In the genomic region with DNA sequence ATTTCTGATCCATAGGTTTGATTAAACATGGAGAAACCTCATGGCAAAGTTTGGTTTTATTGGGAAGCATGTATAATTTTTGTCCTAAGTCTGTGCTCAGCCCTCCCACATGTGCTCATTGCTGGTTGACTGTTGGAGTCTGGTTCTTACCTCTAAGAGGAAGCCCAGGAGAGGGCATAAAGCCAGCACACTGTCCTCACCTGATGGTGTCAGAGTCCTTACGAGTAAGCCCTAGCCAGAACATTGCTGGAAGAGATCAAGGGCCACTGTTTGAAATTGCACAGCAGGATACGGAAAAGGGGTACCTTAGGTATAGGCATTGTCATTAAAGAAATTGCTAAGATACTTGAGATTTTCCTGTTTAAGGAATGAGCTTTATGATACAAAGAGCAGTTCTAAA, we compare ENCODE assay signal across 22 cellular contexts. TPM values are rescaled to one million over a fixed set of nuclear protein-coding genes. Genes with fewer than 3 reads are reported as not detected.
A peak's percentile ranks its signal among the peaks of the same experiment; 100 is the strongest.
DNase-seq lines count a peak whose midpoint lies in the region; ATAC-seq, FAIRE-seq and TF ChIP-seq lines count a peak whose summit lies in the region.
"Had no signal": no experiment of that assay in that cellular context is flagged by ENCODE, and none has a peak within 500 bp of the region (broad histone marks: within the 10 kb centered on the region; RNA-seq: fewer than 3 reads in every experiment).

No MANE protein-coding gene starts in this region.

- POLR2A ChIA-PET in K562 (lab: Yijun Ruan, JAX), result interaction anchor here (1.1 to 1.7 kb wide), 3 partner anchors 10 to 21 kb away, joined by 4 to 6 read pairs (median 5); a partner anchor contains a TSS

- in situ Hi-C loops in K562 (cut with MboI), result no loop called here

- TF ChIP-seq RAD21 in K562 (CRISPR knock-in tag; conservative IDR thresholded peaks at IDR 0.05 in 1 of 2, IDR thresholded peaks at IDR 0.05 in 1 of 2), result no peak

- H3K4me2 ChIP-seq in GM23338 (no peak overlapping the region), K562 (ENCODE audit: insufficient read depth, low read length) (no peak overlapping the region), mesenchymal stem cell (ENCODE audit: low read length, poor library complexity, severe bottlenecking) (no peak overlapping the region)
- H3K4me2 ChIP-seq: BLaER1, SK-N-SH had no signal

- no peak overlapping the region for H3K4ac ChIP-seq in mesenchymal stem cell (ENCODE audit: low read depth in 1 of 2, low read length in 2 of 2)

- ATAC-seq in GM23338 (no peak), K562 (peak; percentile 58), left lobe of liver (peak; percentile 99), HG03565 (IDR thresholded peaks at IDR 0.05; ENCODE audit: unreplicated experiment) (no peak)

- H3K36me3 ChIP-seq in GM23338 (ENCODE audit: insufficient read depth), result peaks cover 35% of the 10 kb centered on the region
- H3K36me3 ChIP-seq in K562 (ENCODE audit: control insufficient read depth, insufficient read depth, low read length), result peaks cover 82% of the 10 kb centered on the region
- peaks cover 80% of the 10 kb centered on the region for H3K36me3 ChIP-seq in left ventricle myocardium inferior
- peaks cover 17 to 75% of the 10 kb centered on the region in 2 experiments for H3K36me3 ChIP-seq in mesenchymal stem cell (ENCODE audit: control insufficient read depth in 1 of 2, insufficient read depth in 2 of 2, low read depth in 1 of 2, low read length in 2 of 2)

- no peak overlapping the region for H3K23ac ChIP-seq in mesenchymal stem cell (ENCODE audit: low read length in 2 of 2)

- H3K4me3 ChIP-seq in GM23338 (no peak overlapping the region), K562 (no peak overlapping the region), left ventricle myocardium inferior (no peak overlapping the region), mesenchymal stem cell (ENCODE audit: insufficient read depth in 1 of 2, low read depth in 1 of 2, low read length in 2 of 2) (no peak overlapping the region)
- H3K4me3 ChIP-seq: BLaER1, Peyer's patch had no signal

- H3K9me3 Mint-ChIP-seq in GM23338 (no peaks in the 10 kb centered on the region), HFFc6 (no peaks in the 10 kb centered on the region)
- H3K9me3 Mint-ChIP-seq: CD4-positive, CD25-positive, alpha-beta regulatory T cell had no signal

- H2BK12ac ChIP-seq in mesenchymal stem cell (ENCODE audit: low read length in 2 of 2), result no peak overlapping the region

- no TSS peak for BruUV-seq in K562 (replicated peaks; lab: Mats Ljungman, UMichigan)

- H3K9me3 ChIP-seq in K562 (replicated peaks; ENCODE audit: control insufficient read depth, insufficient read depth, low read depth, low read length), result no peaks in the 10 kb centered on the region
- H3K9me3 ChIP-seq in left ventricle myocardium inferior (replicated peaks), result no peaks in the 10 kb centered on the region
- no peaks in the 10 kb centered on the region for H3K9me3 ChIP-seq in mesenchymal stem cell (ENCODE audit: control insufficient read depth, low read length)
- H3K9me3 ChIP-seq: BLaER1, Peyer's patch, SK-N-SH had no signal

- H2BK15ac ChIP-seq in mesenchymal stem cell (ENCODE audit: low read depth, poor library complexity, severe bottlenecking), result no peak overlapping the region

- no peak overlapping the region for H3K18ac ChIP-seq in mesenchymal stem cell (ENCODE audit: low read depth in 1 of 2, low read length in 2 of 2)

- intact Hi-C loops in K562 (cut with micrococcal nuclease), result no loop called here
- intact Hi-C loops in left ventricle myocardium inferior (cut with micrococcal nuclease), result no loop called here

- H3K36me3 Mint-ChIP-seq in GM23338 (ENCODE audit: low read depth) (peaks cover 71% of the 10 kb centered on the region), HFFc6 (ENCODE audit: low read depth) (peaks cover 28% of the 10 kb centered on the region)

- H3K27ac Mint-ChIP-seq in GM23338 (no peak overlapping the region), HFFc6 (no peak overlapping the region)
- H3K27ac Mint-ChIP-seq: CD4-positive, CD25-positive, alpha-beta regulatory T cell had no signal

- H2AK5ac ChIP-seq in mesenchymal stem cell (ENCODE audit: low read length, severe bottlenecking), result no peak overlapping the region

- no peaks in the 10 kb centered on the region for H3K79me2 ChIP-seq in GM23338 (replicated peaks; ENCODE audit: insufficient read depth)
- no peaks in the 10 kb centered on the region for H3K79me2 ChIP-seq in K562 (ENCODE audit: control insufficient read depth, insufficient read depth, low read length)

- H4K20me1 ChIP-seq in GM23338 (replicated peaks; ENCODE audit: insufficient read depth) (no peaks in the 10 kb centered on the region; the same call in 1 of the 2 replicates), K562 (replicated peaks; ENCODE audit: control insufficient read depth, insufficient read depth, low read length) (no peaks in the 10 kb centered on the region)
- H4K20me1 ChIP-seq: BLaER1 had no signal

- no peak overlapping the region for H4K91ac ChIP-seq in mesenchymal stem cell (ENCODE audit: low read length)

- H3K27ac ChIP-seq in GM23338 (ENCODE audit: low read depth) (no peak overlapping the region), K562 (ENCODE audit: extremely low read depth, low read depth, low read length) (no peak overlapping the region), left ventricle myocardium inferior (replicated peaks) (peak overlapping the region; percentile 83), mesenchymal stem cell (ENCODE audit: low read length, poor library complexity, severe bottlenecking) (no peak overlapping the region)
- H3K27ac ChIP-seq: BLaER1, Peyer's patch had no signal

- H3K4me1 Mint-ChIP-seq in GM23338 (no peaks in the 10 kb centered on the region), HFFc6 (ENCODE audit: low read depth) (no peaks in the 10 kb centered on the region)
- H3K4me1 Mint-ChIP-seq: CD4-positive, CD25-positive, alpha-beta regulatory T cell had no signal

- no peak for FAIRE-seq in K562 (lab: Jason Lieb, UNC)
- FAIRE-seq: A204.1, D721Med, GM18507, HTR-8/SVneo had no signal

- no peak overlapping the region for H3K14ac ChIP-seq in mesenchymal stem cell (ENCODE audit: low read length in 2 of 2)

- no peak overlapping the region for H2BK5ac ChIP-seq in mesenchymal stem cell (ENCODE audit: low read depth, low read length, poor library complexity, severe bottlenecking)

- peaks cover 7% of the 10 kb centered on the region for H3K79me1 ChIP-seq in mesenchymal stem cell (replicated peaks; ENCODE audit: low read length, poor library complexity, severe bottlenecking)

- no peaks in the 10 kb centered on the region for H3F3A ChIP-seq in GM23338 (replicated peaks; ENCODE audit: low read depth)

- H3K9ac ChIP-seq in K562 (ENCODE audit: insufficient read depth in 1 of 2, low read depth in 2 of 2, low read length in 2 of 2) (no peak overlapping the region), mesenchymal stem cell (ENCODE audit: low read length) (no peak overlapping the region)
- H3K9ac ChIP-seq: BLaER1, SK-N-SH had no signal

- no peaks in the 10 kb centered on the region for H3K9me1 ChIP-seq in K562 (ENCODE audit: control insufficient read depth, insufficient read depth, low read length)

- peak; percentile 4 for DNase-seq in GM23338 (ENCODE audit: low spot score)
- no peak for DNase-seq in K562 (ENCODE audit: extremely low read depth in 1 of 4, low spot score in 3 of 4)
- peak; percentile 81 for DNase-seq in left ventricle myocardium inferior
- peak; percentile 85 for DNase-seq in left lobe of liver (ENCODE audit: low spot score)
- no peak for DNase-seq in mesenchymal stem cell
- DNase-seq in HFFc6, result no peak
- no peak for DNase-seq in Kasumi-1 (lab: John Stamatoyannopoulos, UW)
- DNase-seq: CD4-positive, CD25-positive, alpha-beta regulatory T cell; H7; KG1; MM.1S; NCI-H2029; NCI-H446 treated with DMSO at 0.1 percent for 48 hours; NCI-H526; Peyer's patch; SK-N-SH had no signal

- no peak overlapping the region for H2AFZ ChIP-seq in GM23338
- no peak overlapping the region for H2AFZ ChIP-seq in K562 (ENCODE audit: low read depth, low read length)
- no peak overlapping the region for H2AFZ ChIP-seq in mesenchymal stem cell (ENCODE audit: low read depth, low read length)

- H3K9me2 ChIP-seq in GM23338 (ENCODE audit: insufficient read depth), result no peaks in the 10 kb centered on the region
- H3K9me2 ChIP-seq: SK-N-SH had no signal

- H3K27me3 ChIP-seq in GM23338 (ENCODE audit: insufficient read depth) (no peaks in the 10 kb centered on the region), K562 (ENCODE audit: control insufficient read depth in 2 of 2, insufficient read depth in 2 of 2, low read length in 2 of 2) (no peaks in the 10 kb centered on the region), left ventricle myocardium inferior (ENCODE audit: low read depth) (no peaks in the 10 kb centered on the region), mesenchymal stem cell (ENCODE audit: control insufficient read depth in 1 of 2, insufficient read depth in 1 of 2, low read length in 2 of 2) (no peaks in the 10 kb centered on the region)
- H3K27me3 ChIP-seq: BLaER1, Peyer's patch had no signal

- H2BK120ac ChIP-seq in mesenchymal stem cell (ENCODE audit: low read depth, low read length), result no peak overlapping the region

- CTCF ChIA-PET in K562 (lab: Yijun Ruan, JAX; ENCODE audit: low intra/inter-chr PET ratio), result interaction anchor here (0.6 kb wide), 1 partner anchor 9 kb away, joined by 3 read pairs; no protein-coding TSS in a partner anchor

- WGBS in K562 (ENCODE audit: insufficient coverage, low coverage, missing lambda C conversion rate), result 92% methylated on average over 2 of the region's 2 CpGs
- WGBS in mesenchymal stem cell, result 92% methylated on average over 2 of the region's 2 CpGs

- no peak for TF ChIP-seq EP300 in K562 (IDR thresholded peaks at IDR 0.05; ENCODE audit: low read length)

- H3K27me3 Mint-ChIP-seq in GM23338 (ENCODE audit: insufficient read depth, low read depth, poor library complexity) (no peaks in the 10 kb centered on the region), HFFc6 (ENCODE audit: insufficient read depth) (no peaks in the 10 kb centered on the region)
- H3K27me3 Mint-ChIP-seq: CD4-positive, CD25-positive, alpha-beta regulatory T cell had no signal

- TF ChIP-seq POLR2A in K562 (conservative IDR thresholded peaks at IDR 0.05), result no peak

- no peak overlapping the region for H3K4me3 Mint-ChIP-seq in GM23338
- no peak overlapping the region for H3K4me3 Mint-ChIP-seq in HFFc6
- H3K4me3 Mint-ChIP-seq: CD4-positive, CD25-positive, alpha-beta regulatory T cell had no signal

- no peaks in the 10 kb centered on the region for H3K4me1 ChIP-seq in GM23338 (ENCODE audit: insufficient read depth)
- no peaks in the 10 kb centered on the region; a peak in 1 of 5 replicates for H3K4me1 ChIP-seq in K562 (replicated peaks in 1 of 2; ENCODE audit: control insufficient read depth in 2 of 2, insufficient read depth in 2 of 2, low read length in 2 of 2)
- H3K4me1 ChIP-seq in left ventricle myocardium inferior, result peaks cover 39% of the 10 kb centered on the region
- H3K4me1 ChIP-seq in mesenchymal stem cell (ENCODE audit: control insufficient read depth, insufficient read depth, low read depth, low read length), result no peaks in the 10 kb centered on the region
- H3K4me1 ChIP-seq: BLaER1, Peyer's patch had no signal

- no peak overlapping the region for H4K8ac ChIP-seq in mesenchymal stem cell (ENCODE audit: low read length)

- TF ChIP-seq CTCF in GM23338 (conservative IDR thresholded peaks at IDR 0.05; ENCODE audit: low read depth in 2 of 2) (no peak), K562 (IDR thresholded peaks at IDR 0.05 in 2 of 3, conservative IDR thresholded peaks at IDR 0.05 in 1 of 3; ENCODE audit: insufficient read depth in 2 of 3, low read depth in 1 of 3, low read length in 3 of 3) (no peak), left ventricle myocardium inferior (IDR thresholded peaks at IDR 0.05; ENCODE audit: borderline replicate concordance) (no peak), HFFc6 (IDR thresholded peaks at IDR 0.05) (no peak)

RNA-seq across cellular contexts. Expression of a gene that starts 21.3 kb away (rescaled TPM):
- 52.0 and 58.0 TPM in 2 replicates for total RNA-seq in GM23338 (2014; rRNA removed; shearing (Covaris generic))
- polyA plus RNA-seq in GM23338 (2016; fragmentation: Nextera tagmentation; extraction: Ambion mirVana), result 31.7 and 32.4 TPM in 2 replicates
- total RNA-seq in K562 (2011; cell fraction: chromatin; rRNA removed; ENCODE audit: low replicate concordance), result 83.9 and 136 TPM in 2 replicates
- total RNA-seq in K562 (2011; cell fraction: nucleolus; rRNA removed), result 66.8 and 72.0 TPM in 2 replicates
- 70.8 and 71.4 TPM in 2 replicates for total RNA-seq in K562 (2011; cell fraction: nucleoplasm; rRNA removed)
- total RNA-seq in K562 (2014; rRNA removed), result 106 and 123 TPM in 2 replicates
- total RNA-seq in K562 (2014; rRNA removed; fragmentation: Illumina TruSeq; extraction: Trizol), result 116 and 132 TPM in 2 replicates
- total RNA-seq in K562 (2015; rRNA removed; fragmentation: Illumina TruSeq; extraction: Trizol), result 117 TPM in 2 replicates
- total RNA-seq in K562 (2021), result 76.0 and 76.4 TPM in 2 replicates
- polyA plus RNA-seq in K562 (2011; rRNA removed), result 103 and 144 TPM in 2 replicates
- polyA plus RNA-seq in K562 (2011; cell fraction: cytosol; rRNA removed), result 69.9 and 93.3 TPM in 2 replicates
- polyA plus RNA-seq in K562 (2011; cell fraction: nucleus; rRNA removed), result 67.3 and 75.6 TPM in 2 replicates
- polyA plus RNA-seq in K562 (2012), result 77.3 and 88.6 TPM in 2 replicates
- polyA plus RNA-seq in K562 (2014; fragmentation: Illumina TruSeq; extraction: Trizol), result 122 and 155 TPM in 2 replicates
- 100 to 1,000 TPM in 1 of 2 experiments, 10 to 100 TPM in 1; 81.6 to 134 TPM for polyA plus RNA-seq in K562 (2014; fragmentation: Nextera tagmentation; extraction: Ambion mirVana)
- polyA plus RNA-seq in K562 (2014; rRNA removed), result 82.1 and 113 TPM in 2 replicates
- 129 and 140 TPM in 2 replicates for polyA minus RNA-seq in K562 (2011; rRNA and poly(A)+ RNA removed)
- 39.0 and 63.0 TPM in 2 replicates for polyA minus RNA-seq in K562 (2011; cell fraction: cytosol; rRNA and poly(A)+ RNA removed)
- polyA minus RNA-seq in K562 (2011; cell fraction: nucleus; rRNA and poly(A)+ RNA removed), result 68.0 and 99.2 TPM in 2 replicates
- 55.6 TPM for total RNA-seq in left ventricle myocardium inferior
- total RNA-seq in left lobe of liver, result 13.9 TPM
- 18.0 TPM for polyA plus RNA-seq in mesenchymal stem cell (2013, experiment 1 of 2)
- 17.2 TPM for polyA plus RNA-seq in mesenchymal stem cell (2013, experiment 2 of 2)
- total RNA-seq in HFFc6 (2021; fragmentation: NEBNext Ultra II Directional; extraction: Animal tissue kit (Norgen Biotek cat#: 25700)), result 10 to 100 TPM; 28.7 to 38.3 (median 35.1) TPM

RNA-seq across cellular contexts. Expression of a gene that starts 21.7 kb away (rescaled TPM):
- 7.0 and 10.6 TPM in 2 replicates for total RNA-seq in GM23338 (2014; rRNA removed; shearing (Covaris generic))
- polyA plus RNA-seq in GM23338 (2016; fragmentation: Nextera tagmentation; extraction: Ambion mirVana) (5.0 and 7.2 TPM in 2 replicates), K562 (2011; rRNA removed) (44.8 and 47.2 TPM in 2 replicates), K562 (2014; fragmentation: Illumina TruSeq; extraction: Trizol) (20.9 and 25.2 TPM in 2 replicates), K562 (2014; fragmentation: Nextera tagmentation; extraction: Ambion mirVana) (1 to 10 TPM; 6.7 to 9.2 TPM), K562 (2014; rRNA removed) (21.7 and 29.1 TPM in 2 replicates)
- 36.0 and 108 TPM in 2 replicates for total RNA-seq in K562 (2011; cell fraction: chromatin; rRNA removed; ENCODE audit: low replicate concordance)
- total RNA-seq in K562 (2011; cell fraction: nucleolus; rRNA removed), result 30.2 and 35.8 TPM in 2 replicates
- 78.0 and 139 TPM in 2 replicates for total RNA-seq in K562 (2011; cell fraction: nucleoplasm; rRNA removed)
- total RNA-seq in K562 (2014; rRNA removed) (14.6 and 16.3 TPM in 2 replicates), K562 (2014; rRNA removed; fragmentation: Illumina TruSeq; extraction: Trizol) (29.0 and 29.5 TPM in 2 replicates), K562 (2015; rRNA removed; fragmentation: Illumina TruSeq; extraction: Trizol) (30.7 and 38.3 TPM in 2 replicates), K562 (2021) (19.3 and 22.6 TPM in 2 replicates), left ventricle myocardium inferior (25.4 TPM), left lobe of liver (7.4 TPM)
- polyA plus RNA-seq in K562 (2011; cell fraction: cytosol; rRNA removed), result 9.6 and 28.4 TPM in 2 replicates
- 82.8 and 119 TPM in 2 replicates for polyA plus RNA-seq in K562 (2011; cell fraction: nucleus; rRNA removed)
- polyA plus RNA-seq in K562 (2012), result 16.8 and 23.8 TPM in 2 replicates
- polyA minus RNA-seq in K562 (2011; rRNA and poly(A)+ RNA removed), result 58.8 and 67.3 TPM in 2 replicates
- polyA minus RNA-seq in K562 (2011; cell fraction: cytosol; rRNA and poly(A)+ RNA removed), result 13.6 and 14.8 TPM in 2 replicates
- polyA minus RNA-seq in K562 (2011; cell fraction: nucleus; rRNA and poly(A)+ RNA removed), result 86.4 and 147 TPM in 2 replicates
- polyA plus RNA-seq in mesenchymal stem cell (2013, experiment 1 of 2), result 10.1 TPM
- polyA plus RNA-seq in mesenchymal stem cell (2013, experiment 2 of 2), result 10.4 TPM
- 10 to 100 TPM; 12.7 to 16.3 (median 14.3) TPM for total RNA-seq in HFFc6 (2021; fragmentation: NEBNext Ultra II Directional; extraction: Animal tissue kit (Norgen Biotek cat#: 25700))

Comparison
In these comparisons a context has a peak if more than half of its experiments do, and no peak if none do; other contexts are left out.
1. ATAC-seq: peak in K562 (single experiment) and left lobe of liver (single experiment); none in GM23338 (single experiment) and HG03565 (single experiment).
2. DNase-seq: peak in GM23338 (single experiment), left ventricle myocardium inferior (single experiment) and left lobe of liver (single experiment); none in K562 (0 of 4), mesenchymal stem cell (single experiment), HFFc6 (single experiment) and Kasumi-1 (0 of 2).